13 cellular contexts compared by ENCODE assay signal in the genomic region with DNA sequence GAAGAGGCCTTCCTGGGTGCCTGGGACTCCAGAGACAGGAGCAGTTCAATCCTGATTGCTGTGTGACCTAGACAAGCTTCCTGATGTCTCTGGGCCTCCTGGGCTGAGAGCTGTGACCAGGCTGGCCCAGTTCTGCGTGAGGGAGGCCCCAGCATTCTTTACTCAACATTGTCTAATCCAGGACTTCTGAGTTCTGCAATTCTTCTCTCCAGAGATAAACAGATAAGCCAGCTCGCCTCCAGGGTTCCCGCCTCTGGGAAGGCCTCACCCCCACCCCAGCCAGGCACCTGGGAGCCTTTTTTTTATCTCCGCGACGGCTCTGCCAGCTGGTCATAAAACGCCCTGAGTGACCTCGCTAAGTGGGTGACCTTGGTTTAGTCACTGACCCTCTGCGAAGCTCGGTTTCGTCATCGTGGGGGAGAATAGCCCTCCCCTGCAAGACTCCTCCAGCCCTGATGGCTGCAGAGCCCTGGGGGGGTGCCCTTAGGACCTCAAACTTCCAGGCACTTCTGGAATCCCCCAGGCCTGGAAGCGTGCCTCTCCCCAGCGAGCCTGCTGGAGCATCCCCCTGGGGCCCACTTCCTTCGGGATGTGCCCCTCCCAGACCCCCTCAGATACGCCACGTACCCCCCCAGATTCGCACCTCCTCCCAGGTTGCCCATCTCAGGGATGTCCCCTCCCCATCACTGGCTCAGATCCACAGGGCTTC. TPM values are rescaled to one million over a fixed set of nuclear protein-coding genes. Genes with fewer than 3 reads are reported as not detected.
DNase-seq lines count a peak whose midpoint lies in the region; ATAC-seq, FAIRE-seq and TF ChIP-seq lines count a peak whose summit lies in the region.
"Had no signal": no experiment of that assay in that cellular context is flagged by ENCODE, and none has a peak within 500 bp of the region (broad histone marks: within the 10 kb centered on the region; RNA-seq: fewer than 3 reads in every experiment).

No MANE protein-coding gene starts in this region.

- no peak for TF ChIP-seq CTCF in foreskin fibroblast (IDR thresholded peaks at IDR 0.05; ENCODE audit: low read depth, low read length)

- peaks cover 17% of the 10 kb centered on the region for H3K27me3 Mint-ChIP-seq in activated naive CD8-positive, alpha-beta T cell treated with anti-CD3 and anti-CD28 coated beads for 36 hours

- peak overlapping the region in 15 of 21 experiments; percentile 4 to 91 (median 46) for H3K27ac ChIP-seq in skin epidermis

- peak; percentile 86 for FAIRE-seq in RCC 7860 (lab: Jason Lieb, UNC)
- FAIRE-seq: GM18507, TTC549 had no signal

- DNase-seq in HCEC 1CT (peak; percentile 84), RCC 7860 (ENCODE audit: low spot score) (peak; percentile 89), foreskin fibroblast (peak; percentile 85 to 93), retina (no peak)
- DNase-seq in activated naive CD8-positive, alpha-beta T cell treated with anti-CD3 and anti-CD28 coated beads for 36 hours, result no peak
- DNase-seq: cerebellar nuclear complex; stimulated activated naive B cell treated with anti-CD40 and anti-IgM and Interleukin-4, amounts not matched to agents 10 μg/mL and 1 μg/mL and 100 μg/mL, for 72 hours had no signal

- ATAC-seq in GM18517 (IDR thresholded peaks at IDR 0.05; ENCODE audit: unreplicated experiment), result no peak
- ATAC-seq in HG02970 (IDR thresholded peaks at IDR 0.05; ENCODE audit: low FRiP score, unreplicated experiment), result no peak
- ATAC-seq: stimulated activated naive B cell treated with anti-CD40 and anti-IgM and Interleukin-4, amounts not matched to agents 10 μg/mL and 1 μg/mL and 100 μg/mL, for 72 hours had no signal

- H3K27ac Mint-ChIP-seq in activated naive CD8-positive, alpha-beta T cell treated with anti-CD3 and anti-CD28 coated beads for 36 hours, result no peak overlapping the region
- H3K27ac Mint-ChIP-seq: stimulated activated naive B cell treated with anti-CD40 and anti-IgM and Interleukin-4, amounts not matched to agents 10 μg/mL and 1 μg/mL and 100 μg/mL, for 72 hours had no signal

- no peaks in the 10 kb centered on the region for H3K4me1 Mint-ChIP-seq in activated naive CD8-positive, alpha-beta T cell treated with anti-CD3 and anti-CD28 coated beads for 36 hours
- H3K4me1 Mint-ChIP-seq: stimulated activated naive B cell treated with anti-CD40 and anti-IgM and Interleukin-4, amounts not matched to agents 10 μg/mL and 1 μg/mL and 100 μg/mL, for 72 hours had no signal

- no peaks in the 10 kb centered on the region for H3K9me3 Mint-ChIP-seq in activated naive CD8-positive, alpha-beta T cell treated with anti-CD3 and anti-CD28 coated beads for 36 hours
- H3K9me3 Mint-ChIP-seq: stimulated activated naive B cell treated with anti-CD40 and anti-IgM and Interleukin-4, amounts not matched to agents 10 μg/mL and 1 μg/mL and 100 μg/mL, for 72 hours had no signal

- no peaks in the 10 kb centered on the region for H3K36me3 Mint-ChIP-seq in activated naive CD8-positive, alpha-beta T cell treated with anti-CD3 and anti-CD28 coated beads for 36 hours
- H3K36me3 Mint-ChIP-seq: stimulated activated naive B cell treated with anti-CD40 and anti-IgM and Interleukin-4, amounts not matched to agents 10 μg/mL and 1 μg/mL and 100 μg/mL, for 72 hours had no signal

- no peak overlapping the region for H3K4me3 Mint-ChIP-seq in activated naive CD8-positive, alpha-beta T cell treated with anti-CD3 and anti-CD28 coated beads for 36 hours
- H3K4me3 Mint-ChIP-seq: stimulated activated naive B cell treated with anti-CD40 and anti-IgM and Interleukin-4, amounts not matched to agents 10 μg/mL and 1 μg/mL and 100 μg/mL, for 72 hours had no signal

- no peak overlapping the region for H3K4me3 ChIP-seq in foreskin fibroblast (ENCODE audit: low read depth in 1 of 2, low read length in 2 of 2)
- peak overlapping the region in 5 of 7 experiments; percentile 24 to 36 (median 34) for H3K4me3 ChIP-seq in skin epidermis

RNA-seq across cellular contexts. Expression of gene SULT2B1, which starts 1.9 kb away (rescaled TPM):
- not detected for total RNA-seq in activated naive CD8-positive, alpha-beta T cell treated with anti-CD3 and anti-CD28 coated beads for 36 hours
- total RNA-seq: myocyte had no signal

RNA-seq across cellular contexts. Expression of gene LMTK3, which starts 42.2 kb away (rescaled TPM):
- 1 to 10 TPM; 2.2 to 2.8 TPM for total RNA-seq in activated naive CD8-positive, alpha-beta T cell treated with anti-CD3 and anti-CD28 coated beads for 36 hours

RNA-seq across cellular contexts. Expression of gene SPACA4, which starts 52.7 kb away (rescaled TPM):
- not detected for total RNA-seq in activated naive CD8-positive, alpha-beta T cell treated with anti-CD3 and anti-CD28 coated beads for 36 hours
- total RNA-seq: myocyte had no signal

Comparison
In these comparisons a context has a peak if more than half of its experiments do, and no peak if none do; other contexts are left out.
1. DNase-seq: peak in HCEC 1CT (single experiment), RCC 7860 (single experiment) and foreskin fibroblast (2 of 2); none in activated naive CD8-positive, alpha-beta T cell treated with anti-CD3 and anti-CD28 coated beads for 36 hours (single experiment) and retina (single experiment).
2. H3K4me3 ChIP-seq: peak in skin epidermis (5 of 7); none in foreskin fibroblast (0 of 2).